15 cellular contexts compared by ENCODE assay signal in genomic region chr3:86175593-86175992, GRCh38.
A peak's percentile ranks its signal among the peaks of the same experiment; 100 is the strongest.
DNase-seq lines count a peak whose midpoint lies in the region.
"Had no signal": no experiment of that assay in that cellular context is flagged by ENCODE, and none has a peak within 500 bp of the region (broad histone marks: within the 10 kb centered on the region; RNA-seq: fewer than 3 reads in every experiment).

No MANE protein-coding gene starts in this region.

- no peaks in the 10 kb centered on the region for H3K27me3 ChIP-seq in iPS-20b (ENCODE audit: insufficient read depth, low read length)
- no peaks in the 10 kb centered on the region for H3K27me3 ChIP-seq in HAP-1 (ENCODE audit: low read depth)
- H3K27me3 ChIP-seq: neutrophil, thyroid gland had no signal

- H3K9ac ChIP-seq in iPS-20b (ENCODE audit: low read depth, low read length) = peak overlapping the region; percentile 73; the same call in 1 of the 2 replicates

- DNase-seq in NCI-H510A treated with DMSO at 0.1 percent for 48 hours (lab: John Stamatoyannopoulos, UW) (peak; percentile 62), NCI-H510A (lab: John Stamatoyannopoulos, UW) (no peak), NCI-H748 (lab: John Stamatoyannopoulos, UW; ENCODE audit: unreplicated experiment) (peak; percentile 86), NCI-H526 (lab: John Stamatoyannopoulos, UW) (no peak), HAP-1 (ENCODE audit: low spot score in 2 of 2) (no peak), medulla oblongata (ENCODE audit: extremely low spot score) (no peak), GM03348 (ENCODE audit: low spot score) (no peak)
- DNase-seq: amygdala, DMS79, left cardiac atrium, NCI-H2171, RPMI8226, thyroid gland had no signal

- H3K36me3 ChIP-seq in iPS-20b (ENCODE audit: insufficient read depth, low read depth, low read length) (no peaks in the 10 kb centered on the region), HAP-1 (replicated peaks) (no peaks in the 10 kb centered on the region)
- H3K36me3 ChIP-seq: neutrophil, thyroid gland had no signal

- H3K4me1 ChIP-seq in iPS-20b (ENCODE audit: insufficient read depth, low read length) (peaks cover 43% of the 10 kb centered on the region), HAP-1 (peaks cover 5% of the 10 kb centered on the region)
- H3K4me1 ChIP-seq: thyroid gland had no signal

- H3K27ac ChIP-seq in iPS-20b (ENCODE audit: low read length) = peak overlapping the region; percentile 94
- H3K27ac ChIP-seq: neutrophil, thyroid gland had no signal

- peak overlapping the region; percentile 25; the same call in 1 of the 2 replicates for H3K4me3 ChIP-seq in iPS-20b (ENCODE audit: low read length)
- no peak overlapping the region for H3K4me3 ChIP-seq in HAP-1
- H3K4me3 ChIP-seq: thyroid gland had no signal

- in situ Hi-C loops in HAP-1 (cut with MboI; ENCODE audit: low sequenced_read_pairs) = no loop called here

- H3K9me3 ChIP-seq in iPS-20b (ENCODE audit: insufficient read depth, low read depth, low read length) (no peaks in the 10 kb centered on the region), HAP-1 (no peaks in the 10 kb centered on the region)
- H3K9me3 ChIP-seq: neutrophil, thyroid gland had no signal

Comparison
In these comparisons a context has a peak if more than half of its experiments do, and no peak if none do; other contexts are left out.
1. DNase-seq: peak in NCI-H510A treated with DMSO at 0.1 percent for 48 hours (single experiment) and NCI-H748 (single experiment); none in NCI-H510A (single experiment), NCI-H526 (0 of 2), HAP-1 (0 of 2), medulla oblongata (single experiment) and GM03348 (single experiment).